8 cellular contexts compared by ENCODE assay signal in genomic region chr20:8043687-8044278, GRCh38. TPM values are rescaled to one million over a fixed set of nuclear protein-coding genes. Genes with fewer than 3 reads are reported as not detected.
A peak's percentile ranks its signal among the peaks of the same experiment; 100 is the strongest.
DNase-seq lines count a peak whose midpoint lies in the region; ATAC-seq and TF ChIP-seq lines count a peak whose summit lies in the region.

No MANE protein-coding gene starts in this region.

- no peak overlapping the region for H3K9ac ChIP-seq in NT2/D1 (ENCODE audit: insufficient read length, low read depth)

- H3K4me3 Mint-ChIP-seq in central memory CD8-positive, alpha-beta T cell = no peak overlapping the region
- no peak overlapping the region for H3K4me3 Mint-ChIP-seq in type B pancreatic cell

- intact Hi-C loops in left colon (cut with DNase I, micrococcal nuclease) = loop anchor here in 1 of 2 donors (5.0 to 10.0 kb wide), 3 partner anchors 81 to 679 kb away; no protein-coding TSS in a partner anchor

- peak; percentile 26 for DNase-seq in activated gamma-delta T cell treated with Interleukin-2 at 50 U/mL for 16 hours
- no peak for DNase-seq in activated gamma-delta T cell (lab: John Stamatoyannopoulos, UW)
- DNase-seq in HuH-7.5 (ENCODE audit: low spot score) = peak; percentile 33
- peak; percentile 57 for DNase-seq in NT2/D1 (ENCODE audit: low read depth, low spot score)
- peak in 1 of 2 donors; percentile 26 for DNase-seq in central memory CD8-positive, alpha-beta T cell (ENCODE audit: low spot score in 2 of 2)
- DNase-seq in left colon = no peak
- DNase-seq in type B pancreatic cell (ENCODE audit: extremely low spot score, unreplicated experiment) = no peak

- no peaks in the 10 kb centered on the region for H3K9me3 ChIP-seq in NT2/D1 (ENCODE audit: insufficient read depth, low read length)

- H3K27me3 Mint-ChIP-seq in central memory CD8-positive, alpha-beta T cell = peaks cover 42% of the 10 kb centered on the region
- H3K27me3 Mint-ChIP-seq in type B pancreatic cell = peaks cover 9% of the 10 kb centered on the region

- no peaks in the 10 kb centered on the region for H3K4me1 ChIP-seq in NT2/D1 (ENCODE audit: insufficient read depth, insufficient read length)

- no peak overlapping the region for H3K4me3 ChIP-seq in NT2/D1 (ENCODE audit: insufficient read length, low read depth)

- H3K4me1 Mint-ChIP-seq in central memory CD8-positive, alpha-beta T cell = peaks cover 5% of the 10 kb centered on the region
- peaks cover 11% of the 10 kb centered on the region for H3K4me1 Mint-ChIP-seq in type B pancreatic cell (ENCODE audit: unreplicated experiment)

- H3K36me3 ChIP-seq in NT2/D1 (ENCODE audit: insufficient read depth, insufficient read length, low read length) = no peaks in the 10 kb centered on the region

- H3K9me3 Mint-ChIP-seq in central memory CD8-positive, alpha-beta T cell = no peaks in the 10 kb centered on the region
- H3K9me3 Mint-ChIP-seq in type B pancreatic cell = no peaks in the 10 kb centered on the region

- H3K36me3 Mint-ChIP-seq in central memory CD8-positive, alpha-beta T cell (ENCODE audit: insufficient read depth) = no peaks in the 10 kb centered on the region
- H3K36me3 Mint-ChIP-seq in type B pancreatic cell = no peaks in the 10 kb centered on the region

- ATAC-seq in GM21717 (IDR thresholded peaks at IDR 0.05; ENCODE audit: unreplicated experiment) (peak; percentile 75), left colon (peak; percentile 78)
- ATAC-seq in central memory CD8-positive, alpha-beta T cell (replicated peaks; ENCODE audit: extremely low read depth, poor library complexity, severe bottlenecking) = peak; percentile 65

- H3K27me3 ChIP-seq in NT2/D1 (ENCODE audit: insufficient read depth, insufficient read length) = no peaks in the 10 kb centered on the region

- peak; percentile 91 for TF ChIP-seq CTCF in type B pancreatic cell (conservative IDR thresholded peaks at IDR 0.05)

- no peak overlapping the region for H3K27ac Mint-ChIP-seq in central memory CD8-positive, alpha-beta T cell (ENCODE audit: low read depth)
- H3K27ac Mint-ChIP-seq in type B pancreatic cell = no peak overlapping the region

RNA-seq across cellular contexts. Expression of gene TMX4, which starts 24.2 kb away (rescaled TPM):
- total RNA-seq in left colon = 10 to 100 TPM; 26.0 to 26.6 TPM
- total RNA-seq in type B pancreatic cell (ENCODE audit: low replicate concordance) = 27.6 and 40.9 TPM in 2 replicates

Comparison
In these comparisons a context has a peak if more than half of its experiments do, and no peak if none do; other contexts are left out.
1. DNase-seq: peak in activated gamma-delta T cell treated with Interleukin-2 at 50 U/mL for 16 hours (single experiment), HuH-7.5 (single experiment) and NT2/D1 (single experiment); none in activated gamma-delta T cell (single experiment), left colon (0 of 2) and type B pancreatic cell (single experiment).
2. Peak in every context shown above with its lines, with median percentiles within 50 percentile points of each other: ATAC-seq.